In the genomic region with DNA sequence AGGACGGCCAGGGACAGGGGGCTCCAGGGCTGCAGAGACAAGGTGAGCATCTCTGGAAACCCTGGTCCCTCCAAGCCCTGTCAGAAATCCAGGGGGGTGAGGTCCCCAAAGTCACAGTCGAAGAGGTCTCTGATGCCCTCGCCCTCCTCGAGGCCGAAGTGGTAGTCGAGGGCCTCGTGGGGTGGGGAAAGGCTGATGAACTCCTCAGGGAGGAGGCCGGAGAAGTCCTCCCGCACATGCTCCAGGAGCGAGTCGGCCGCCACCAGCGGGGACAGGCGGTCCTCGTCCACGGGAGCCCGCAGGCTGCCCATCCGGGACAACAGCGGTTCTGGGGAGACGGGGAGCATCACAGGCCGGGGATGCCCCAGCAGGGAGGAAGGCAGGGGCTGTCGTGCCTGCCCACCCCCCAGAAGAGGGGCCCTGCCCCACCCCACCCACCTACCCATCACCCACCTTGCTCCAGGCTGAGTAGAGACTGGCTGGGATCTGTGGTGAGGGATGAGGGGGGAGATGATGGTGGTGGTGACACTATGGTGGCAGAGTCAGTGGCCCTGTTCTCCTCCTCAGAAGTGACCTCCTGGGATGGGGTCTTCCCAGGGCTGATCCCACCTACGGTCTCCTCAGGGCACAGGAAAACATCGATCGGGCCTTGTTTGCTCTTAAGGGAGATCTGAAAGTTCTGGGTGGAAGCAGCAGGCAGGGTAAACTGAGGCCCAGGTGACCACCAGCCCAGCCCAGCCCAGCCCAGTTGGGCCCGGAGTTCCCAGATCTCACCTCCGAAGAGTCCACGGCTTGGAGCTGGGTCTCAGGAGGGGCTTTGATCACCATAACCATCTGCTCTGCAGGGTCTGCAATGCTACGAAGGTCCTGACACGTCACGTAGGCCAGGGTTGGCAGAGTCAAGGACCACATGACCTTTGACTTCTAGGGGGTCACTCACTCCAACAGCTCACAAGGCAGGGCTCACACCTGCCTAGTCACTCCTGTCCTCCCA, we compare ENCODE assay signal across 1 cellular context.
TF ChIP-seq lines count a peak whose summit lies in the region.

No MANE protein-coding gene starts in this region.

TF ChIP-seq in HepG2, 621 proteins besides CTCF, POLR2A, EP300 and RAD21:
- no peak for TF ChIP-seq PCBP2 (optimal IDR thresholded peaks at IDR 0.05; ENCODE audit: low read depth, low read length, poor library complexity, severe bottlenecking)
- TF ChIP-seq, protein P1, sequence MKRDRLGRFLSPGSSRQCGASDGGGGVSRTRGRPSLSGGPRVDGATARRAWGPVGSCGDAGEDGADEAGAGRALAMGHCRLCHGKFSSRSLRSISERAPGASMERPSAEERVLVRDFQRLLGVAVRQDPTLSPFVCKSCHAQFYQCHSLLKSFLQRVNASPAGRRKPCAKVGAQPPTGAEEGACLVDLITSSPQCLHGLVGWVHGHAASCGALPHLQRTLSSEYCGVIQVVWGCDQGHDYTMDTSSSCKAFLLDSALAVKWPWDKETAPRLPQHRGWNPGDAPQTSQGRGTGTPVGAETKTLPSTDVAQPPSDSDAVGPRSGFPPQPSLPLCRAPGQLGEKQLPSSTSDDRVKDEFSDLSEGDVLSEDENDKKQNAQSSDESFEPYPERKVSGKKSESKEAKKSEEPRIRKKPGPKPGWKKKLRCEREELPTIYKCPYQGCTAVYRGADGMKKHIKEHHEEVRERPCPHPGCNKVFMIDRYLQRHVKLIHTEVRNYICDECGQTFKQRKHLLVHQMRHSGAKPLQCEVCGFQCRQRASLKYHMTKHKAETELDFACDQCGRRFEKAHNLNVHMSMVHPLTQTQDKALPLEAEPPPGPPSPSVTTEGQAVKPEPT (CRISPR knock-in tag; IDR thresholded peaks at IDR 0.05; ENCODE audit: low read depth) = no peak
- TF ChIP-seq, protein P2, sequence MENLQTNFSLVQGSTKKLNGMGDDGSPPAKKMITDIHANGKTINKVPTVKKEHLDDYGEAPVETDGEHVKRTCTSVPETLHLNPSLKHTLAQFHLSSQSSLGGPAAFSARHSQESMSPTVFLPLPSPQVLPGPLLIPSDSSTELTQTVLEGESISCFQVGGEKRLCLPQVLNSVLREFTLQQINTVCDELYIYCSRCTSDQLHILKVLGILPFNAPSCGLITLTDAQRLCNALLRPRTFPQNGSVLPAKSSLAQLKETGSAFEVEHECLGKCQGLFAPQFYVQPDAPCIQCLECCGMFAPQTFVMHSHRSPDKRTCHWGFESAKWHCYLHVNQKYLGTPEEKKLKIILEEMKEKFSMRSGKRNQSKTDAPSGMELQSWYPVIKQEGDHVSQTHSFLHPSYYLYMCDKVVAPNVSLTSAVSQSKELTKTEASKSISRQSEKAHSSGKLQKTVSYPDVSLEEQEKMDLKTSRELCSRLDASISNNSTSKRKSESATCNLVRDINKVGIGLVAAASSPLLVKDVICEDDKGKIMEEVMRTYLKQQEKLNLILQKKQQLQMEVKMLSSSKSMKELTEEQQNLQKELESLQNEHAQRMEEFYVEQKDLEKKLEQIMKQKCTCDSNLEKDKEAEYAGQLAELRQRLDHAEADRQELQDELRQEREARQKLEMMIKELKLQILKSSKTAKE (CRISPR knock-in tag; IDR thresholded peaks at IDR 0.05; ENCODE audit: borderline replicate concordance) = no peak
- TF ChIP-seq NFIB (CRISPR knock-in tag; IDR thresholded peaks at IDR 0.05; ENCODE audit: borderline replicate concordance) = 0 out of 2 replicates have a peak, but pooled peaks have one; percentile 14
- 0 out of 2 replicates have a peak, but pooled peaks have one; percentile 57 for TF ChIP-seq ZNF263 (CRISPR knock-in tag; IDR thresholded peaks at IDR 0.05)
- TF ChIP-seq RBFOX2 (IDR thresholded peaks at IDR 0.05; ENCODE audit: low read depth, low read length) = 0 out of 2 replicates have a peak, but pooled peaks have one; percentile 18
- TF ChIP-seq MXI1 (IDR thresholded peaks at IDR 0.05; ENCODE audit: borderline replicate concordance, low read depth, low read length) = no peak
- no peak for TF ChIP-seq ZNF17 (CRISPR knock-in tag; IDR thresholded peaks at IDR 0.05)
- peak; percentile 66 for TF ChIP-seq AGO2 (optimal IDR thresholded peaks at IDR 0.05; ENCODE audit: low read depth, low read length)
- TF ChIP-seq, protein P3, sequence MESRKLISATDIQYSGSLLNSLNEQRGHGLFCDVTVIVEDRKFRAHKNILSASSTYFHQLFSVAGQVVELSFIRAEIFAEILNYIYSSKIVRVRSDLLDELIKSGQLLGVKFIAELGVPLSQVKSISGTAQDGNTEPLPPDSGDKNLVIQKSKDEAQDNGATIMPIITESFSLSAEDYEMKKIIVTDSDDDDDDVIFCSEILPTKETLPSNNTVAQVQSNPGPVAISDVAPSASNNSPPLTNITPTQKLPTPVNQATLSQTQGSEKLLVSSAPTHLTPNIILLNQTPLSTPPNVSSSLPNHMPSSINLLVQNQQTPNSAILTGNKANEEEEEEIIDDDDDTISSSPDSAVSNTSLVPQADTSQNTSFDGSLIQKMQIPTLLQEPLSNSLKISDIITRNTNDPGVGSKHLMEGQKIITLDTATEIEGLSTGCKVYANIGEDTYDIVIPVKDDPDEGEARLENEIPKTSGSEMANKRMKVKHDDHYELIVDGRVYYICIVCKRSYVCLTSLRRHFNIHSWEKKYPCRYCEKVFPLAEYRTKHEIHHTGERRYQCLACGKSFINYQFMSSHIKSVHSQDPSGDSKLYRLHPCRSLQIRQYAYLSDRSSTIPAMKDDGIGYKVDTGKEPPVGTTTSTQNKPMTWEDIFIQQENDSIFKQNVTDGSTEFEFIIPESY (CRISPR knock-in tag; IDR thresholded peaks at IDR 0.05) = peak; percentile 89
- TF ChIP-seq HOXA7 (CRISPR knock-in tag; IDR thresholded peaks at IDR 0.05) = no peak
- 0 out of 2 replicates have a peak, but pooled peaks have one; percentile 41 for TF ChIP-seq NPAS2 (CRISPR knock-in tag; IDR thresholded peaks at IDR 0.05; ENCODE audit: borderline replicate concordance)
